In the genomic region with DNA sequence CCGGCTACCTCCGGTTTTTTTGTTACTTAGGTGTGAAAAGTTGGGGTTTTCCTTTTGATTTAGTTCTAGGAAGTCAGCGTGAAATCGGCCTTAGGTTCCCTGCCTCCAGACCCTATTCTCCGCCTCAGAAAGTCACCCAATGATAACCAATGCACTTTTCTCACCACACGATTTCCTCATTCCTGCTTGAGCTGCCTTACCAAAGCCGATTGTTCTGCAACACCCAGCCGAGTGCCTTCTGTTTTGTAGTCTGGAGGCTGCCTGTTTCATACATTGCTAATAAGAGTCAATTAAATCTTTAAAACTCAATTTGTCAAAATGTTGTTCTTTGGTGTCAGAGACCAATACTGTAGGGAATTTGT, we compare ENCODE assay signal across 9 cellular contexts. TPM values are rescaled to one million over a fixed set of nuclear protein-coding genes. Genes with fewer than 3 reads are reported as not detected.
DNase-seq lines count a peak whose midpoint lies in the region; ATAC-seq lines count a peak whose summit lies in the region.
"Had no signal": no experiment of that assay in that cellular context is flagged by ENCODE, and none has a peak within 500 bp of the region (broad histone marks: within the 10 kb centered on the region; RNA-seq: fewer than 3 reads in every experiment).

No MANE protein-coding gene starts in this region.

- H3K36me3 Mint-ChIP-seq in CD4-positive, alpha-beta memory T cell: no peaks in the 10 kb centered on the region
- H3K36me3 Mint-ChIP-seq in activated naive CD4-positive, alpha-beta T cell treated with anti-CD3 and anti-CD28 coated beads, Interleukin-2, amount 50 U/mL, for 72 hours: peaks cover 0 to 5% of the 10 kb centered on the region in 2 donors

- peak overlapping the region; percentile 70 for H3K9ac ChIP-seq in mucosa of stomach (ENCODE audit: low read length)

- H3K4me3 Mint-ChIP-seq in CD4-positive, alpha-beta memory T cell: peak overlapping the region; percentile 87 to 94 (median 90)

- no peak for DNase-seq in CD4-positive, alpha-beta memory T cell
- DNase-seq in LoVo (ENCODE audit: low spot score) (peak; percentile 34), NCI-H2081 (lab: John Stamatoyannopoulos, UW) (no peak), GM03348 (ENCODE audit: low spot score) (no peak), NCI-H1092 (lab: John Stamatoyannopoulos, UW) (no peak), NCI-H187 treated with DMSO at 0.1 percent for 48 hours (lab: John Stamatoyannopoulos, UW) (no peak)
- no peak for DNase-seq in activated naive CD4-positive, alpha-beta T cell treated with anti-CD3 and anti-CD28 coated beads, Interleukin-2, amount 50 U/mL, for 72 hours (ENCODE audit: low spot score in 2 of 2)
- DNase-seq: NCI-H226 had no signal

- no peaks in the 10 kb centered on the region for H3K9me3 ChIP-seq in CD4-positive, alpha-beta memory T cell (ENCODE audit: control insufficient read depth in 1 of 2, low read length in 2 of 2)
- H3K9me3 ChIP-seq in mucosa of stomach (ENCODE audit: control insufficient read depth, low read length): no peaks in the 10 kb centered on the region

- intact Hi-C loops in CD4-positive, alpha-beta memory T cell (cut with micrococcal nuclease): no loop called here

- peaks cover 10 to 27% (median 23%) of the 10 kb centered on the region in 4 donors for H3K4me1 Mint-ChIP-seq in CD4-positive, alpha-beta memory T cell

- no peaks in the 10 kb centered on the region for H3K9me3 Mint-ChIP-seq in CD4-positive, alpha-beta memory T cell
- H3K9me3 Mint-ChIP-seq in activated naive CD4-positive, alpha-beta T cell treated with anti-CD3 and anti-CD28 coated beads, Interleukin-2, amount 50 U/mL, for 72 hours: no peaks in the 10 kb centered on the region

- H3K27ac Mint-ChIP-seq in CD4-positive, alpha-beta memory T cell: peak overlapping the region; percentile 81 to 98 (median 93)
- peak overlapping the region; percentile 58 to 78 for H3K27ac Mint-ChIP-seq in activated naive CD4-positive, alpha-beta T cell treated with anti-CD3 and anti-CD28 coated beads, Interleukin-2, amount 50 U/mL, for 72 hours

- ATAC-seq in activated naive CD4-positive, alpha-beta T cell treated with anti-CD3 and anti-CD28 coated beads, Interleukin-2, amount 50 U/mL, for 72 hours: no peak

- POLR2A ChIA-PET in CD4-positive, alpha-beta memory T cell (lab: Charles Lee; ENCODE audit: partially characterized antibody): interaction anchor here (0.7 to 1.9 kb wide), 4 partner anchors 12 to 1483 kb away, joined by 3 to 4 read pairs (median 3); a partner anchor contains a TSS

- H3K27me3 Mint-ChIP-seq in CD4-positive, alpha-beta memory T cell: peaks cover 4 to 12% of the 10 kb centered on the region in 2 donors

- no peaks in the 10 kb centered on the region for H3K27me3 ChIP-seq in CD4-positive, alpha-beta memory T cell (ENCODE audit: insufficient read depth, low read length)
- H3K27me3 ChIP-seq in mucosa of stomach (ENCODE audit: control insufficient read depth, insufficient read depth, low read length): no peaks in the 10 kb centered on the region

- peaks cover 20% of the 10 kb centered on the region for H3K4me1 ChIP-seq in CD4-positive, alpha-beta memory T cell (ENCODE audit: insufficient read depth, low read length)
- peaks cover 28% of the 10 kb centered on the region for H3K4me1 ChIP-seq in mucosa of stomach (ENCODE audit: control insufficient read depth, insufficient read depth, low read length)

- H3K36me3 ChIP-seq in CD4-positive, alpha-beta memory T cell (ENCODE audit: insufficient read depth, low read length): no peaks in the 10 kb centered on the region
- no peaks in the 10 kb centered on the region for H3K36me3 ChIP-seq in mucosa of stomach (ENCODE audit: control insufficient read depth, insufficient read depth, low read length)

- peak overlapping the region in 1 of 2 donors; percentile 14 for H3K4me3 ChIP-seq in CD4-positive, alpha-beta memory T cell (ENCODE audit: low read length in 2 of 2)
- H3K4me3 ChIP-seq in mucosa of stomach (ENCODE audit: low read length): peak overlapping the region; percentile 42

- peak overlapping the region; percentile 42 for H3K27ac ChIP-seq in CD4-positive, alpha-beta memory T cell (ENCODE audit: low read depth, low read length)

- CTCF ChIA-PET in CD4-positive, alpha-beta memory T cell (lab: Charles Lee; ENCODE audit: partially characterized antibody): no interaction called here

RNA-seq across cellular contexts. Expression of a gene that starts 39.7 kb away (rescaled TPM):
- under 1 TPM in 1 of 2 experiments, not detected in 1; 0.09 TPM for total RNA-seq in CD4-positive, alpha-beta memory T cell
- not detected for polyA plus RNA-seq in CD4-positive, alpha-beta memory T cell
- total RNA-seq in activated naive CD4-positive, alpha-beta T cell treated with anti-CD3 and anti-CD28 coated beads, Interleukin-2, amount 50 U/mL, for 72 hours: under 1 TPM in 1 of 2 donors, not detected in 1; 0.45 TPM
